In the genomic region with DNA sequence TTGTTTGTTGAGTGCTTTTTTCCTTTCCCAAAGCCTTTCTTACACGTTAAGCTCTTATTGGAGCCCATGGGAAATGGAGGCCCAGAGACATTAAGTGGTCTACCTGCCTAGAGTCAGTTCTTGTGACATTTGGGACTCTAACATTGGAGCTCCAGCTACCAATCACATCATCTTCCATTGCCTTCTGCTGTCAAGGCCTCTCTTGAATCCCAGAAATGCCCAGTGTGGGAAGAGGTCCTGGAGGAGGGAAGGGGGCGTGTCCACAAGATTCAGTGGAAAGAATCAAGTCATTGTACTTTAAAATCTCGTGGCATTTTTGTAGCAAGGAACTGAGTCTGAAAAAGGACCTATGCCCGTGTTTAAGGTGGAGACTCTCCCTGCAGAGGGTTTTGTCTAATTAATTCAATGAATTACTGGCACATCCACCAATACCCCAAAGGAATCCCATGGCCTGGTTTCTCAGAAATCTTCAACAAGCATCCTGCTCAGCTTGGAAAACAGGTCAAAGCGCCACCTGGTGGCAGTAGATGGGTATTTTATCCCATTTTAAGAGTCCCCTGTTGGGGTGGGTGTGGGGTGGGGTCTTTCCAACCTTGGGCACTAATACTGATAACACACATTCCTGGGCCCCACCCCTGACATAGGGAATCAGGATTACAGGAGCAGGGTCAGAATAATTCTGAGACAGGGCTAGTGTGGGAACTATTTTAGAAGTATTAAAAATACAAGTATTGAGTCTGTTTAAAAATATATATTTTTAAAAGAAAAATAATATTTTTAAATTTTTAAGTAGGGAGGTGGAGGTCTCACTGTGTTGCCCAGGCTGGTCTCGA, we compare ENCODE assay signal across 8 cellular contexts. TPM values are rescaled to one million over a fixed set of nuclear protein-coding genes. Genes with fewer than 3 reads are reported as not detected.
DNase-seq lines count a peak whose midpoint lies in the region; ATAC-seq, FAIRE-seq and TF ChIP-seq lines count a peak whose summit lies in the region.

No MANE protein-coding gene starts in this region.

- H3K27me3 ChIP-seq in small intestine (ENCODE audit: control insufficient read depth in 2 of 2, insufficient read depth in 2 of 2, low read length in 2 of 2) = no peaks in the 10 kb centered on the region

- no peak for FAIRE-seq in small intestine (lab: Jason Lieb, UNC)

- no peaks in the 10 kb centered on the region for H3K36me3 ChIP-seq in small intestine (ENCODE audit: control insufficient read depth in 2 of 2, insufficient read depth in 2 of 2, low read length in 2 of 2)

- DNase-seq in DMS53 (lab: John Stamatoyannopoulos, UW) (peak; percentile 83), T follicular helper cell (ENCODE audit: low read depth) (peak; percentile 39), amniotic stem cell (lab: John Stamatoyannopoulos, UW) (peak; percentile 50), hepatic stellate cell (ENCODE audit: low spot score) (peak; percentile 75), small intestine (peak; percentile 46), NOMO-1 treated with DMSO at 0.1 percent for 48 hours (lab: John Stamatoyannopoulos, UW; ENCODE audit: unreplicated experiment) (no peak)

- no peak for ATAC-seq in HG03378 (IDR thresholded peaks at IDR 0.05; ENCODE audit: unreplicated experiment)

- no peak overlapping the region for H3K4me3 ChIP-seq in small intestine (ENCODE audit: low read depth in 1 of 2, low read length in 2 of 2)

- no peak overlapping the region for H3K27ac ChIP-seq in small intestine (ENCODE audit: low read depth in 1 of 2, low read length in 1 of 2)

- WGBS in small intestine, 3 donors = 47 to 53% (median 51%) methylated on average over 6 of the region's 6 CpGs

- H3K9me3 ChIP-seq in small intestine (ENCODE audit: control insufficient read depth, low read depth) = no peaks in the 10 kb centered on the region

- TF ChIP-seq RAD21 in Ishikawa (IDR thresholded peaks at IDR 0.05; ENCODE audit: low read depth) = peak; percentile 64

- no peak for TF ChIP-seq EP300 in Ishikawa (IDR thresholded peaks at IDR 0.05; ENCODE audit: borderline replicate concordance)

- H3K4me1 ChIP-seq in small intestine (ENCODE audit: control insufficient read depth in 2 of 2, insufficient read depth in 1 of 2, low read depth in 1 of 2, low read length in 1 of 2) = no peaks in the 10 kb centered on the region

TF ChIP-seq in Ishikawa, 13 proteins besides CTCF, POLR2A, EP300 and RAD21:
- TF ChIP-seq, protein P1, sequence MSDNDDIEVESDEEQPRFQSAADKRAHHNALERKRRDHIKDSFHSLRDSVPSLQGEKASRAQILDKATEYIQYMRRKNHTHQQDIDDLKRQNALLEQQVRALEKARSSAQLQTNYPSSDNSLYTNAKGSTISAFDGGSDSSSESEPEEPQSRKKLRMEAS (IDR thresholded peaks at IDR 0.05) = no peak
- TF ChIP-seq, protein P2, sequence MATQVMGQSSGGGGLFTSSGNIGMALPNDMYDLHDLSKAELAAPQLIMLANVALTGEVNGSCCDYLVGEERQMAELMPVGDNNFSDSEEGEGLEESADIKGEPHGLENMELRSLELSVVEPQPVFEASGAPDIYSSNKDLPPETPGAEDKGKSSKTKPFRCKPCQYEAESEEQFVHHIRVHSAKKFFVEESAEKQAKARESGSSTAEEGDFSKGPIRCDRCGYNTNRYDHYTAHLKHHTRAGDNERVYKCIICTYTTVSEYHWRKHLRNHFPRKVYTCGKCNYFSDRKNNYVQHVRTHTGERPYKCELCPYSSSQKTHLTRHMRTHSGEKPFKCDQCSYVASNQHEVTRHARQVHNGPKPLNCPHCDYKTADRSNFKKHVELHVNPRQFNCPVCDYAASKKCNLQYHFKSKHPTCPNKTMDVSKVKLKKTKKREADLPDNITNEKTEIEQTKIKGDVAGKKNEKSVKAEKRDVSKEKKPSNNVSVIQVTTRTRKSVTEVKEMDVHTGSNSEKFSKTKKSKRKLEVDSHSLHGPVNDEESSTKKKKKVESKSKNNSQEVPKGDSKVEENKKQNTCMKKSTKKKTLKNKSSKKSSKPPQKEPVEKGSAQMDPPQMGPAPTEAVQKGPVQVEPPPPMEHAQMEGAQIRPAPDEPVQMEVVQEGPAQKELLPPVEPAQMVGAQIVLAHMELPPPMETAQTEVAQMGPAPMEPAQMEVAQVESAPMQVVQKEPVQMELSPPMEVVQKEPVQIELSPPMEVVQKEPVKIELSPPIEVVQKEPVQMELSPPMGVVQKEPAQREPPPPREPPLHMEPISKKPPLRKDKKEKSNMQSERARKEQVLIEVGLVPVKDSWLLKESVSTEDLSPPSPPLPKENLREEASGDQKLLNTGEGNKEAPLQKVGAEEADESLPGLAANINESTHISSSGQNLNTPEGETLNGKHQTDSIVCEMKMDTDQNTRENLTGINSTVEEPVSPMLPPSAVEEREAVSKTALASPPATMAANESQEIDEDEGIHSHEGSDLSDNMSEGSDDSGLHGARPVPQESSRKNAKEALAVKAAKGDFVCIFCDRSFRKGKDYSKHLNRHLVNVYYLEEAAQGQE (IDR thresholded peaks at IDR 0.05; ENCODE audit: low read depth) = no peak
- TF ChIP-seq, protein P3, sequence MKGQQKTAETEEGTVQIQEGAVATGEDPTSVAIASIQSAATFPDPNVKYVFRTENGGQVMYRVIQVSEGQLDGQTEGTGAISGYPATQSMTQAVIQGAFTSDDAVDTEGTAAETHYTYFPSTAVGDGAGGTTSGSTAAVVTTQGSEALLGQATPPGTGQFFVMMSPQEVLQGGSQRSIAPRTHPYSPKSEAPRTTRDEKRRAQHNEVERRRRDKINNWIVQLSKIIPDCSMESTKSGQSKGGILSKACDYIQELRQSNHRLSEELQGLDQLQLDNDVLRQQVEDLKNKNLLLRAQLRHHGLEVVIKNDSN (IDR thresholded peaks at IDR 0.05) = no peak

RNA-seq across cellular contexts. Expression of a gene that starts 24.6 kb away (rescaled TPM):
- 10 to 100 TPM in 1 of 3 donors, 1 to 10 TPM in 2; 2.2 to 25.4 (median 7.2) TPM for polyA plus RNA-seq in small intestine
